In the genomic region with DNA sequence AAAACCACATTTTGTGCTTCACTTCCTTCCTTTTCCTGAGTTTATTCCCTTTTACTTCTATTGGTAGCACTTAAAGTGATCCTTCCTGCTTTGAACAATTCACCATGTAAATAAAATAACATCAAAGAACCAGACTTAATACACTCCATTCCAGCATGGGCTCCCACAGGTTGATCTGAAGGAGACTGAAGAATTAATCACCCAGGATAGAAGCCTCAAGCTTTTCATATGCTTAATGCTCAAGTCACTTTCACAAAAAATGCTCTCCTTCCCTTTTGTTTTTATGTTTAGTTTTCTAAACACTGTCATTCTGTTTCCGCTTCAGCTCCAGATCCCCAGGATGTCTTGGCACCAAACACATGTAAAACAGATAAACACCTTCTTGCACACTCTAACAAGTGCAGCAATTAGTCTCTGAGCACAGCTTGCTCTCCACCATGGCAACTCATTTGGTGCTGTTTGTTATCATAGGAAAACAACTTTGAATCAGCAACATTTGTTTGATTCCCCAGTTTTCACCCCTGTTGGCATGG, we compare ENCODE assay signal across 21 cellular contexts. TPM values are rescaled to one million over a fixed set of nuclear protein-coding genes. Genes with fewer than 3 reads are reported as not detected.
A peak's percentile ranks its signal among the peaks of the same experiment; 100 is the strongest.
DNase-seq lines count a peak whose midpoint lies in the region; ATAC-seq and TF ChIP-seq lines count a peak whose summit lies in the region.
"Had no signal": no experiment of that assay in that cellular context is flagged by ENCODE, and none has a peak within 500 bp of the region (broad histone marks: within the 10 kb centered on the region; RNA-seq: fewer than 3 reads in every experiment).

No MANE protein-coding gene starts in this region.

- no CpG with 5 or more reads among the region's 1 CpG for WGBS in iPS DF 6.9 (ENCODE audit: insufficient coverage, insufficient read length)

- no peak for TF ChIP-seq CTCF in OCI-LY7 (conservative IDR thresholded peaks at IDR 0.05; ENCODE audit: low read length)

- H3K4me3 ChIP-seq in HUES48 (ENCODE audit: low read depth, low read length) (no peak overlapping the region), OCI-LY7 (ENCODE audit: low read depth, low read length, poor library complexity, severe bottlenecking) (no peak overlapping the region), iPS DF 6.9 (ENCODE audit: low read length) (no peak overlapping the region)
- H3K4me3 ChIP-seq: GM12878 had no signal

- POLR2A ChIA-PET in OCI-LY7 (lab: Charles Lee), result interaction anchor here (0.6 to 2.2 kb wide), 5 partner anchors 16 to 166 kb away, joined by 3 to 8 read pairs (median 4); no protein-coding TSS in a partner anchor

- no peaks in the 10 kb centered on the region for H3K79me2 ChIP-seq in OCI-LY7 (ENCODE audit: insufficient read depth, low read depth, low read length)

- intact Hi-C loops in OCI-LY7 (cut with micrococcal nuclease; ENCODE audit: unreplicated experiment), result no loop called here

- CTCF ChIA-PET in OCI-LY7 (lab: Charles Lee; ENCODE audit: unreplicated experiment), result no interaction called here

- H3K4me1 ChIP-seq in HUES48 (ENCODE audit: control insufficient read depth, insufficient read depth, low read length) (peaks cover 26% of the 10 kb centered on the region), OCI-LY7 (ENCODE audit: insufficient read depth, low read length, poor library complexity, severe bottlenecking) (peaks cover 13% of the 10 kb centered on the region), iPS DF 6.9 (ENCODE audit: control insufficient read depth, insufficient read depth, low read length) (peaks cover 3% of the 10 kb centered on the region; the same call in 1 of the 2 replicates)

- no peaks in the 10 kb centered on the region; the same call in 1 of the 2 replicates for H3K27me3 ChIP-seq in HUES48 (ENCODE audit: control insufficient read depth, insufficient read depth, low read length)
- no peaks in the 10 kb centered on the region for H3K27me3 ChIP-seq in iPS DF 6.9 (ENCODE audit: control insufficient read depth, insufficient read depth, low read length)

- no peak overlapping the region for H3K9ac ChIP-seq in HUES48 (ENCODE audit: low read depth, low read length)
- H3K9ac ChIP-seq: KMS-11, SK-N-SH had no signal

- no peaks in the 10 kb centered on the region for H4K20me1 ChIP-seq in OCI-LY7 (ENCODE audit: insufficient read depth, low read length)

- peak overlapping the region; percentile 19; the same call in 1 of the 2 replicates for H3K4me2 ChIP-seq in OCI-LY7 (ENCODE audit: low read length)
- H3K4me2 ChIP-seq: KMS-11, SK-N-SH had no signal

- no peaks in the 10 kb centered on the region for H3K9me3 ChIP-seq in HUES48 (ENCODE audit: control insufficient read depth, insufficient read depth, low read length)
- peaks cover 35% of the 10 kb centered on the region for H3K9me3 ChIP-seq in OCI-LY7 (ENCODE audit: low read length)
- no peaks in the 10 kb centered on the region for H3K9me3 ChIP-seq in iPS DF 6.9 (ENCODE audit: control insufficient read depth, insufficient read depth, low read length)

- H3K27ac ChIP-seq in HUES48 (ENCODE audit: low read depth, low read length) (peak overlapping the region; percentile 79), OCI-LY7 (ENCODE audit: low read depth, low read length, poor library complexity, severe bottlenecking) (no peak overlapping the region), iPS DF 6.9 (ENCODE audit: low read length) (no peak overlapping the region)
- H3K27ac ChIP-seq: 22Rv1, KMS-11 had no signal

- ATAC-seq in GM18861 (IDR thresholded peaks at IDR 0.05; ENCODE audit: unreplicated experiment), result no peak
- ATAC-seq: GM12878, T-cell had no signal

- H3K36me3 ChIP-seq in HUES48 (ENCODE audit: control insufficient read depth, insufficient read depth, low read length) (no peaks in the 10 kb centered on the region), OCI-LY7 (ENCODE audit: insufficient read depth, low read length) (peaks cover 19% of the 10 kb centered on the region; the same call in 1 of the 2 replicates), iPS DF 6.9 (ENCODE audit: control insufficient read depth, insufficient read depth, low read length) (no peaks in the 10 kb centered on the region)

- no peaks in the 10 kb centered on the region for H3K9me2 ChIP-seq in OCI-LY7 (ENCODE audit: insufficient read depth, low read length)
- H3K9me2 ChIP-seq: SK-N-SH had no signal

- BruUV-seq in OCI-LY7 (replicated peaks; lab: Mats Ljungman, UMichigan), result no TSS peak

- peak overlapping the region; percentile 52 for H2AFZ ChIP-seq in OCI-LY7 (ENCODE audit: low read length)

- peak; percentile 5 for DNase-seq in DMS 273 (lab: John Stamatoyannopoulos, UW; ENCODE audit: unreplicated experiment)
- DNase-seq in DMS 273 treated with DMSO at 0.1 percent for 48 hours (lab: John Stamatoyannopoulos, UW), result no peak
- DNase-seq in OCI-LY7 (ENCODE audit: low spot score), result no peak
- peak; percentile 18 for DNase-seq in iPS DF 6.9 (ENCODE audit: low read depth, low spot score)
- DNase-seq in NCI-H1694 (lab: John Stamatoyannopoulos, UW), result no peak
- DNase-seq in NAMALWA (ENCODE audit: low spot score), result no peak
- DNase-seq: AML-193, GF-D8, GOT3, MV-4-11, NCI-H1436 treated with DMSO at 0.1 percent for 48 hours, NCI-H2029 treated with DMSO at 0.1 percent for 48 hours, NCI-H524, SHP77, SK-N-SH, T-cell had no signal

RNA-seq across cellular contexts. Expression of gene DMRTA1, which starts 37.0 kb away (rescaled TPM):
- total RNA-seq in OCI-LY7 (2014; rRNA removed; shearing (Covaris generic)), result 0.05 TPM in 1 of 2 replicates, not detected in the other
- not detected in 2 replicates for total RNA-seq in OCI-LY7 (2022)
- total RNA-seq: GM12878 had no signal

Comparison
In these comparisons a context has a peak if more than half of its experiments do, and no peak if none do; other contexts are left out.
1. DNase-seq: peak in DMS 273 (single experiment) and iPS DF 6.9 (single experiment); none in DMS 273 treated with DMSO at 0.1 percent for 48 hours (single experiment), OCI-LY7 (single experiment), NCI-H1694 (single experiment) and NAMALWA (single experiment).